In genomic region chr10:15168781-15169554, GRCh38 we compare ENCODE assay signal across 8 cellular contexts. TPM values are rescaled to one million over a fixed set of nuclear protein-coding genes. Genes with fewer than 3 reads are reported as not detected.
A peak's percentile ranks its signal among the peaks of the same experiment; 100 is the strongest.
DNase-seq lines count a peak whose midpoint lies in the region; ATAC-seq and TF ChIP-seq lines count a peak whose summit lies in the region.

No MANE protein-coding gene starts in this region.

- no peak overlapping the region for H3K4me3 ChIP-seq in kidney epithelial cell (ENCODE audit: low read depth, low read length)

- no peaks in the 10 kb centered on the region for H3K36me3 ChIP-seq in kidney epithelial cell (ENCODE audit: control insufficient read depth, insufficient read depth, low read length)

- no peaks in the 10 kb centered on the region for H3K27me3 ChIP-seq in kidney epithelial cell (ENCODE audit: control insufficient read depth, insufficient read depth, low read length)

- no peak for TF ChIP-seq CTCF in kidney epithelial cell (IDR thresholded peaks at IDR 0.05; ENCODE audit: insufficient read depth, low read length, poor library complexity, severe bottlenecking)

- in situ Hi-C loops in ACHN (cut with HindIII; ENCODE audit: low pct_ligation_motif_present, low pct_unique_long_range_greater_than_20kb, low sequenced_read_pairs) = no loop called here

- DNase-seq in ACHN (peak; percentile 85), NCI-H226 (peak; percentile 69), cerebellar cortex (ENCODE audit: low spot score) (peak; percentile 97), kidney epithelial cell (ENCODE audit: low read depth) (peak; percentile 41)
- DNase-seq in activated CD4-positive, alpha-beta T cell treated with anti-CD3 and anti-CD28 coated beads for 24 hours (ENCODE audit: low read depth in 2 of 2) = peak; percentile 94 to 97
- DNase-seq in stimulated activated CD4-positive, alpha-beta T cell treated with anti-CD3 and anti-CD28 coated beads, Interleukin-15, amount 100 ng/mL, for 48 hours (ENCODE audit: low read depth in 2 of 2) = peak; percentile 96 to 98

- ATAC-seq in GM18907 (IDR thresholded peaks at IDR 0.05; ENCODE audit: unreplicated experiment) = peak; percentile 42
- ATAC-seq in HG03135 (IDR thresholded peaks at IDR 0.05; ENCODE audit: unreplicated experiment) = peak; percentile 35

RNA-seq across cellular contexts. Expression of gene NMT2, which starts 0.5 kb away (rescaled TPM):
- total RNA-seq in kidney epithelial cell = 8.0 and 11.2 TPM in 2 replicates

Comparison
In these comparisons a context has a peak if more than half of its experiments do, and no peak if none do; other contexts are left out.
1. DNase-seq: peak in every context shown above with its lines; median percentile 97 in cerebellar cortex; 97 in stimulated activated CD4-positive, alpha-beta T cell treated with anti-CD3 and anti-CD28 coated beads, Interleukin-15, amount 100 ng/mL, for 48 hours; 96 in activated CD4-positive, alpha-beta T cell treated with anti-CD3 and anti-CD28 coated beads for 24 hours; 85 in ACHN; 69 in NCI-H226; 41 in kidney epithelial cell.